Comparison of ENCODE assay signal across 8 cellular contexts in genomic region chr2:84925724-84926376, GRCh38. TPM values are rescaled to one million over a fixed set of nuclear protein-coding genes. Genes with fewer than 3 reads are reported as not detected.
DNase-seq lines count a peak whose midpoint lies in the region; ATAC-seq and TF ChIP-seq lines count a peak whose summit lies in the region.

No MANE protein-coding gene starts in this region.

- H2BK120ac ChIP-seq in trophoblast cell (ENCODE audit: insufficient read depth, low read length, poor library complexity), result no peak overlapping the region

- no peak overlapping the region for H3K14ac ChIP-seq in trophoblast cell (ENCODE audit: low read length)

- no peak overlapping the region for H4K12ac ChIP-seq in trophoblast cell (ENCODE audit: low read depth, low read length)

- peak; percentile 99 for TF ChIP-seq CTCF in GM10248 (IDR thresholded peaks at IDR 0.05; ENCODE audit: control extremely low read depth, extremely low read depth, low read depth, missing control alignments)
- peak; percentile 98 for TF ChIP-seq CTCF in NB4 (IDR thresholded peaks at IDR 0.05; ENCODE audit: low read depth, low read length)
- peak; percentile 99 for TF ChIP-seq CTCF in glutamatergic neuron (IDR thresholded peaks at IDR 0.05; ENCODE audit: partially characterized antibody, unreplicated experiment)
- TF ChIP-seq CTCF in transverse colon (IDR thresholded peaks at IDR 0.05), result peak; percentile 97 to 100 (median 99)

- peak overlapping the region; percentile 97 for H3K27ac Mint-ChIP-seq in activated naive CD4-positive, alpha-beta T cell treated with anti-CD3 and anti-CD28 coated beads for 36 hours
- peak overlapping the region; percentile 3 for H3K27ac Mint-ChIP-seq in glutamatergic neuron (ENCODE audit: unreplicated experiment)

- no peak overlapping the region for H4K91ac ChIP-seq in trophoblast cell (ENCODE audit: low read depth, low read length)

- H3K27ac ChIP-seq in trophoblast cell (ENCODE audit: low read depth, low read length), result no peak overlapping the region
- peak overlapping the region; percentile 36 to 73 (median 70) for H3K27ac ChIP-seq in transverse colon

- H3K18ac ChIP-seq in trophoblast cell (ENCODE audit: low read length), result no peak overlapping the region

- H3K4me1 ChIP-seq in trophoblast cell (ENCODE audit: control insufficient read depth in 1 of 2, insufficient read depth in 2 of 2, low read length in 2 of 2) (peaks cover 3 to 4% of the 10 kb centered on the region in 2 experiments), transverse colon (peaks cover 5 to 37% (median 20%) of the 10 kb centered on the region in 4 donors)

- WGBS in trophoblast cell (ENCODE audit: extremely low coverage, insufficient coverage, insufficient read length), result no CpG with 5 or more reads among the region's 34 CpGs
- WGBS in transverse colon (ENCODE audit: low coverage in 1 of 2), 2 donors, result 3% methylated on average over 34 of the region's 34 CpGs; no CpG with 5 or more reads in 1 of the 2 donors

- H3K79me1 ChIP-seq in trophoblast cell (ENCODE audit: low read length), result no peaks in the 10 kb centered on the region

- no peak overlapping the region for H3K23ac ChIP-seq in trophoblast cell (ENCODE audit: low read length)

- H2AK5ac ChIP-seq in trophoblast cell (ENCODE audit: low read length), result no peak overlapping the region

- H3K4me3 ChIP-seq in NB4 (ENCODE audit: low read depth, low read length) (no peak overlapping the region), trophoblast cell (ENCODE audit: low read depth, low read length) (no peak overlapping the region), transverse colon (peak overlapping the region in 3 of 4 donors; percentile 14 to 46 (median 37))

- H3K9me3 ChIP-seq in trophoblast cell (ENCODE audit: insufficient read depth, low read depth, low read length) (no peaks in the 10 kb centered on the region), transverse colon (no peaks in the 10 kb centered on the region)

- H4K8ac ChIP-seq in trophoblast cell (ENCODE audit: low read depth, low read length), result no peak overlapping the region

- intact Hi-C loops in activated naive CD4-positive, alpha-beta T cell treated with anti-CD3 and anti-CD28 coated beads for 36 hours (cut with micrococcal nuclease), result loop anchor here (1.0 to 2.0 kb wide), 18 partner anchors 20 to 467 kb away; partner anchors contain the start of genes SUCLG1 and TMSB10
- intact Hi-C loops in transverse colon (cut with DNase I; ENCODE audit: low total_unique reads), result loop anchor here (2.0 kb wide), 1 partner anchor 45 kb away; the partner anchor contains the start of gene TRABD2A

- H3K79me2 ChIP-seq in trophoblast cell (ENCODE audit: control insufficient read depth, insufficient read depth, low read length, poor library complexity), result no peaks in the 10 kb centered on the region

- H3K27me3 ChIP-seq in trophoblast cell (ENCODE audit: insufficient read depth, low read length) (no peaks in the 10 kb centered on the region), transverse colon (no peaks in the 10 kb centered on the region)

- POLR2A ChIA-PET in GM10248 (lab: Yijun Ruan, JAX), result interaction anchor here (0.5 to 2.1 kb wide), 7 partner anchors 14 to 64 kb away, joined by 3 to 20 read pairs (median 6); partner anchors contain the start of gene TMSB10

- no peaks in the 10 kb centered on the region for H3K27me3 Mint-ChIP-seq in activated naive CD4-positive, alpha-beta T cell treated with anti-CD3 and anti-CD28 coated beads for 36 hours (ENCODE audit: low read depth)
- peaks cover 4% of the 10 kb centered on the region for H3K27me3 Mint-ChIP-seq in glutamatergic neuron (ENCODE audit: unreplicated experiment)

- no peaks in the 10 kb centered on the region for H3K9me3 Mint-ChIP-seq in activated naive CD4-positive, alpha-beta T cell treated with anti-CD3 and anti-CD28 coated beads for 36 hours
- peaks cover 7% of the 10 kb centered on the region for H3K9me3 Mint-ChIP-seq in glutamatergic neuron (ENCODE audit: unreplicated experiment)

- TF ChIP-seq POLR2A in NB4 (IDR thresholded peaks at IDR 0.05; ENCODE audit: extremely low read depth, insufficient read length) (no peak), transverse colon (IDR thresholded peaks at IDR 0.05) (peak; percentile 20)

- H2BK12ac ChIP-seq in trophoblast cell (ENCODE audit: low read length), result no peak overlapping the region

- no peak overlapping the region for H3K9ac ChIP-seq in trophoblast cell (ENCODE audit: low read length)

- peak overlapping the region; percentile 87 for H3K4me3 Mint-ChIP-seq in activated naive CD4-positive, alpha-beta T cell treated with anti-CD3 and anti-CD28 coated beads for 36 hours
- peak overlapping the region; percentile 95 for H3K4me3 Mint-ChIP-seq in glutamatergic neuron (ENCODE audit: unreplicated experiment)

- no peak for TF ChIP-seq EP300 in transverse colon (IDR thresholded peaks at IDR 0.05; ENCODE audit: low read depth)

- no peaks in the 10 kb centered on the region for H3K36me3 ChIP-seq in trophoblast cell (ENCODE audit: control insufficient read depth in 1 of 2, insufficient read depth in 2 of 2, low read length in 2 of 2)
- H3K36me3 ChIP-seq in transverse colon, result no peaks in the 10 kb centered on the region

- H2AFZ ChIP-seq in trophoblast cell (ENCODE audit: insufficient read depth, low read length, poor library complexity), result no peak overlapping the region

- DNase-seq in GM10248 (ENCODE audit: extremely low spot score), result peak; percentile 84
- peak; percentile 99 for DNase-seq in NB4 (ENCODE audit: low read depth)
- peak; percentile 93 for DNase-seq in SK-MEL-5 (ENCODE audit: low read depth, low spot score)
- peak; percentile 100 for DNase-seq in activated naive CD4-positive, alpha-beta T cell treated with anti-CD3 and anti-CD28 coated beads for 36 hours
- peak; percentile 96 for DNase-seq in glutamatergic neuron
- peak; percentile 98 to 100 for DNase-seq in trophoblast cell
- peak; percentile 99 for DNase-seq in transverse colon

- H3K4me2 ChIP-seq in trophoblast cell (ENCODE audit: low read length), result peak overlapping the region; percentile 67

- H3K36me3 Mint-ChIP-seq in activated naive CD4-positive, alpha-beta T cell treated with anti-CD3 and anti-CD28 coated beads for 36 hours (ENCODE audit: low read depth), result no peaks in the 10 kb centered on the region
- H3K36me3 Mint-ChIP-seq in glutamatergic neuron (ENCODE audit: unreplicated experiment), result no peaks in the 10 kb centered on the region

- H3K4ac ChIP-seq in trophoblast cell (ENCODE audit: low read depth, low read length), result no peak overlapping the region

- ATAC-seq in HG02571 (IDR thresholded peaks at IDR 0.05; ENCODE audit: unreplicated experiment), result peak; percentile 86

- H3K4me1 Mint-ChIP-seq in activated naive CD4-positive, alpha-beta T cell treated with anti-CD3 and anti-CD28 coated beads for 36 hours (ENCODE audit: low read depth), result peaks cover 49% of the 10 kb centered on the region
- peaks cover 4% of the 10 kb centered on the region for H3K4me1 Mint-ChIP-seq in glutamatergic neuron (ENCODE audit: low read depth, unreplicated experiment)

- CTCF ChIA-PET in GM10248 (lab: Yijun Ruan, JAX), result interaction anchor here (0.6 to 9.1 kb wide), 96 partner anchors 9 to 613 kb away, joined by 3 to 312 read pairs (median 5); partner anchors contain the start of genes MAT2A, SUCLG1, TMSB10 and TRABD2A
- CTCF ChIA-PET in activated naive CD4-positive, alpha-beta T cell treated with anti-CD3 and anti-CD28 coated beads for 36 hours (lab: Charles Lee), result interaction anchor here (0.6 to 3.0 kb wide), 90 partner anchors 9 to 465 kb away, joined by 3 to 90 read pairs (median 5); partner anchors contain the start of genes KCMF1, TMSB10 and TRABD2A

- H2BK5ac ChIP-seq in trophoblast cell (ENCODE audit: low read depth, low read length, poor library complexity), result no peak overlapping the region

- in situ Hi-C loops in SK-MEL-5 (cut with HindIII; ENCODE audit: low pct_unique_long_range_greater_than_20kb, low sequenced_read_pairs), result no loop called here
- in situ Hi-C loops in transverse colon (cut with MboI; ENCODE audit: low pct_ligation_motif_present in 1 of 4, low pct_unique_long_range_greater_than_20kb in 1 of 4, low sequenced_read_pairs in 3 of 4), result loop anchor here in 1 of 4 donors (5.0 to 25.0 kb wide), 2 partner anchors 86 to 361 kb away; no protein-coding TSS in a partner anchor

RNA-seq across cellular contexts. Expression of gene TMSB10, which starts 20.4 kb away (rescaled TPM):
- 2,807 and 3,205 TPM in 2 replicates for total RNA-seq in SK-MEL-5 (2014; rRNA removed; shearing (Covaris generic))
- polyA plus RNA-seq in SK-MEL-5 (2015; cell fraction: cytosol; rRNA removed), result 1,216 and 2,119 TPM in 2 replicates
- 98.5 and 120 TPM in 2 replicates for polyA plus RNA-seq in SK-MEL-5 (2015; cell fraction: nucleus; rRNA removed)
- total RNA-seq in activated naive CD4-positive, alpha-beta T cell treated with anti-CD3 and anti-CD28 coated beads for 36 hours, result 1,000 to 10,000 TPM; 1,772 to 1,864 TPM
- total RNA-seq in glutamatergic neuron (ENCODE audit: unreplicated experiment) (3,273 TPM), transverse colon (1,000 to 10,000 TPM; 1,619 to 4,787 (median 3,693) TPM)
- 2,539 and 2,657 TPM in 2 replicates for polyA plus RNA-seq in trophoblast cell (2013)

RNA-seq across cellular contexts. Expression of gene TRABD2A, which starts 45.0 kb away (rescaled TPM):
- total RNA-seq in SK-MEL-5 (2014; rRNA removed; shearing (Covaris generic)), result 0.98 and 2.9 TPM in 2 replicates
- 0.37 and 0.87 TPM in 2 replicates for polyA plus RNA-seq in SK-MEL-5 (2015; cell fraction: cytosol; rRNA removed)
- polyA plus RNA-seq in SK-MEL-5 (2015; cell fraction: nucleus; rRNA removed), result 0.18 and 2.4 TPM in 2 replicates
- total RNA-seq in activated naive CD4-positive, alpha-beta T cell treated with anti-CD3 and anti-CD28 coated beads for 36 hours, result 10 to 100 TPM; 40.4 to 41.7 TPM
- not detected for total RNA-seq in glutamatergic neuron (ENCODE audit: unreplicated experiment)
- 10.7 and 12.4 TPM in 2 replicates for polyA plus RNA-seq in trophoblast cell (2013)
- 100 to 1,000 TPM in 2 of 4 donors, 10 to 100 TPM in 2; 21.3 to 230 (median 76.5) TPM for total RNA-seq in transverse colon

RNA-seq across cellular contexts. Expression of gene KCMF1, which starts 45.1 kb away (rescaled TPM):
- 86.3 and 98.3 TPM in 2 replicates for total RNA-seq in SK-MEL-5 (2014; rRNA removed; shearing (Covaris generic))
- polyA plus RNA-seq in SK-MEL-5 (2015; cell fraction: cytosol; rRNA removed), result 59.1 and 66.4 TPM in 2 replicates
- 23.2 and 31.9 TPM in 2 replicates for polyA plus RNA-seq in SK-MEL-5 (2015; cell fraction: nucleus; rRNA removed)
- total RNA-seq in activated naive CD4-positive, alpha-beta T cell treated with anti-CD3 and anti-CD28 coated beads for 36 hours, result 100 to 1,000 TPM; 105 to 109 TPM
- total RNA-seq in glutamatergic neuron (ENCODE audit: unreplicated experiment), result 46.8 TPM
- 43.3 and 44.7 TPM in 2 replicates for polyA plus RNA-seq in trophoblast cell (2013)
- 10 to 100 TPM; 41.5 to 97.3 (median 55.5) TPM for total RNA-seq in transverse colon

Comparison
In these comparisons a context has a peak if more than half of its experiments do, and no peak if none do; other contexts are left out.
1. H3K4me3 ChIP-seq: peak in transverse colon (3 of 4); none in NB4 (single experiment) and trophoblast cell (single experiment).
2. Peak in every context shown above with its lines, with median percentiles within 50 percentile points of each other: DNase-seq and CTCF ChIP-seq.